ENCODE assay signal across 1 cellular context in the genomic region with DNA sequence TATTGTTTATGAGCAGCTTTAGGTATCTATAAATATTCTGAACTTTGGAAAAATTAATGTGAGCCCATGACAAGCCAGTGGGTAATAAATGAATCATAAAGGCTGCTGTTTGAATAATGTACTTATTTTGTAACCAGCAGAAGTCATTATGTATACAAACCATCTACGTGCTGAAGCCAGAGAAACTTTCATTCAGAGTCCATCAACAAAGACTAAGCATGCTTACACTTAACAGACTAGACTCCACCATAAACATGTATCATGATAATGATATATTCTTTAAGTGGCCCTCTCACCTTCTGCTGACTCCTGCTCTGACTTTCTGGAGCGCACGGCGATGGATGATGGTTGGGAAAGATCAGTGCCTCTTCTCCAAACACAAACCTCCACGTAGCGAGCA.
TF ChIP-seq lines count a peak whose summit lies in the region.

No MANE protein-coding gene starts in this region.

TF ChIP-seq in SK-N-SH, 30 proteins besides CTCF, POLR2A, EP300 and RAD21 (continued from another document):
- TF ChIP-seq, protein P1, sequence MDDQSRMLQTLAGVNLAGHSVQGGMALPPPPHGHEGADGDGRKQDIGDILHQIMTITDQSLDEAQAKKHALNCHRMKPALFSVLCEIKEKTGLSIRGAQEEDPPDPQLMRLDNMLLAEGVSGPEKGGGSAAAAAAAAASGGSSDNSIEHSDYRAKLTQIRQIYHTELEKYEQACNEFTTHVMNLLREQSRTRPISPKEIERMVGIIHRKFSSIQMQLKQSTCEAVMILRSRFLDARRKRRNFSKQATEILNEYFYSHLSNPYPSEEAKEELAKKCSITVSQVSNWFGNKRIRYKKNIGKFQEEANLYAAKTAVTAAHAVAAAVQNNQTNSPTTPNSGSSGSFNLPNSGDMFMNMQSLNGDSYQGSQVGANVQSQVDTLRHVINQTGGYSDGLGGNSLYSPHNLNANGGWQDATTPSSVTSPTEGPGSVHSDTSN (IDR thresholded peaks at IDR 0.05) = no peak
- TF ChIP-seq JUND (IDR thresholded peaks at IDR 0.05) = no peak
- no peak for TF ChIP-seq RCOR1 (IDR thresholded peaks at IDR 0.05; ENCODE audit: low read length)
- TF ChIP-seq, protein P2, sequence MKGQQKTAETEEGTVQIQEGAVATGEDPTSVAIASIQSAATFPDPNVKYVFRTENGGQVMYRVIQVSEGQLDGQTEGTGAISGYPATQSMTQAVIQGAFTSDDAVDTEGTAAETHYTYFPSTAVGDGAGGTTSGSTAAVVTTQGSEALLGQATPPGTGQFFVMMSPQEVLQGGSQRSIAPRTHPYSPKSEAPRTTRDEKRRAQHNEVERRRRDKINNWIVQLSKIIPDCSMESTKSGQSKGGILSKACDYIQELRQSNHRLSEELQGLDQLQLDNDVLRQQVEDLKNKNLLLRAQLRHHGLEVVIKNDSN (IDR thresholded peaks at IDR 0.05; ENCODE audit: borderline replicate concordance, low read depth) = no peak
- TF ChIP-seq YY1 (IDR thresholded peaks at IDR 0.05; ENCODE audit: low read depth) = no peak
- TF ChIP-seq, protein P3, sequence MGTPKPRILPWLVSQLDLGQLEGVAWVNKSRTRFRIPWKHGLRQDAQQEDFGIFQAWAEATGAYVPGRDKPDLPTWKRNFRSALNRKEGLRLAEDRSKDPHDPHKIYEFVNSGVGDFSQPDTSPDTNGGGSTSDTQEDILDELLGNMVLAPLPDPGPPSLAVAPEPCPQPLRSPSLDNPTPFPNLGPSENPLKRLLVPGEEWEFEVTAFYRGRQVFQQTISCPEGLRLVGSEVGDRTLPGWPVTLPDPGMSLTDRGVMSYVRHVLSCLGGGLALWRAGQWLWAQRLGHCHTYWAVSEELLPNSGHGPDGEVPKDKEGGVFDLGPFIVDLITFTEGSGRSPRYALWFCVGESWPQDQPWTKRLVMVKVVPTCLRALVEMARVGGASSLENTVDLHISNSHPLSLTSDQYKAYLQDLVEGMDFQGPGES (IDR thresholded peaks at IDR 0.05; ENCODE audit: low read depth, low read length) = no peak
- TF ChIP-seq ELF1 (IDR thresholded peaks at IDR 0.05) = no peak
- no peak for TF ChIP-seq FOXM1 (IDR thresholded peaks at IDR 0.05; ENCODE audit: low read depth)
- TF ChIP-seq SMC3 (IDR thresholded peaks at IDR 0.05; ENCODE audit: low read depth, low read length) = no peak
- no peak for TF ChIP-seq RFX5 (IDR thresholded peaks at IDR 0.05; ENCODE audit: low read length)
- no peak for TF ChIP-seq FOXJ3 (CRISPR knock-in tag; IDR thresholded peaks at IDR 0.05)
- TF ChIP-seq, protein P4, sequence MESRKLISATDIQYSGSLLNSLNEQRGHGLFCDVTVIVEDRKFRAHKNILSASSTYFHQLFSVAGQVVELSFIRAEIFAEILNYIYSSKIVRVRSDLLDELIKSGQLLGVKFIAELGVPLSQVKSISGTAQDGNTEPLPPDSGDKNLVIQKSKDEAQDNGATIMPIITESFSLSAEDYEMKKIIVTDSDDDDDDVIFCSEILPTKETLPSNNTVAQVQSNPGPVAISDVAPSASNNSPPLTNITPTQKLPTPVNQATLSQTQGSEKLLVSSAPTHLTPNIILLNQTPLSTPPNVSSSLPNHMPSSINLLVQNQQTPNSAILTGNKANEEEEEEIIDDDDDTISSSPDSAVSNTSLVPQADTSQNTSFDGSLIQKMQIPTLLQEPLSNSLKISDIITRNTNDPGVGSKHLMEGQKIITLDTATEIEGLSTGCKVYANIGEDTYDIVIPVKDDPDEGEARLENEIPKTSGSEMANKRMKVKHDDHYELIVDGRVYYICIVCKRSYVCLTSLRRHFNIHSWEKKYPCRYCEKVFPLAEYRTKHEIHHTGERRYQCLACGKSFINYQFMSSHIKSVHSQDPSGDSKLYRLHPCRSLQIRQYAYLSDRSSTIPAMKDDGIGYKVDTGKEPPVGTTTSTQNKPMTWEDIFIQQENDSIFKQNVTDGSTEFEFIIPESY (IDR thresholded peaks at IDR 0.05; ENCODE audit: borderline replicate concordance, low read depth) = no peak
- TF ChIP-seq, protein P5, sequence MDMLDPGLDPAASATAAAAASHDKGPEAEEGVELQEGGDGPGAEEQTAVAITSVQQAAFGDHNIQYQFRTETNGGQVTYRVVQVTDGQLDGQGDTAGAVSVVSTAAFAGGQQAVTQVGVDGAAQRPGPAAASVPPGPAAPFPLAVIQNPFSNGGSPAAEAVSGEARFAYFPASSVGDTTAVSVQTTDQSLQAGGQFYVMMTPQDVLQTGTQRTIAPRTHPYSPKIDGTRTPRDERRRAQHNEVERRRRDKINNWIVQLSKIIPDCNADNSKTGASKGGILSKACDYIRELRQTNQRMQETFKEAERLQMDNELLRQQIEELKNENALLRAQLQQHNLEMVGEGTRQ (IDR thresholded peaks at IDR 0.05; ENCODE audit: borderline replicate concordance, low read depth, low read length) = no peak
- no peak for TF ChIP-seq RXRA (IDR thresholded peaks at IDR 0.05; ENCODE audit: borderline replicate concordance, low read depth)
